Comparison of ENCODE assay signal across 8 cellular contexts in genomic region chr17:4554997-4555799, GRCh38. TPM values are rescaled to one million over a fixed set of nuclear protein-coding genes. Genes with fewer than 3 reads are reported as not detected.
DNase-seq lines count a peak whose midpoint lies in the region; ATAC-seq and TF ChIP-seq lines count a peak whose summit lies in the region.

A gene with protein sequence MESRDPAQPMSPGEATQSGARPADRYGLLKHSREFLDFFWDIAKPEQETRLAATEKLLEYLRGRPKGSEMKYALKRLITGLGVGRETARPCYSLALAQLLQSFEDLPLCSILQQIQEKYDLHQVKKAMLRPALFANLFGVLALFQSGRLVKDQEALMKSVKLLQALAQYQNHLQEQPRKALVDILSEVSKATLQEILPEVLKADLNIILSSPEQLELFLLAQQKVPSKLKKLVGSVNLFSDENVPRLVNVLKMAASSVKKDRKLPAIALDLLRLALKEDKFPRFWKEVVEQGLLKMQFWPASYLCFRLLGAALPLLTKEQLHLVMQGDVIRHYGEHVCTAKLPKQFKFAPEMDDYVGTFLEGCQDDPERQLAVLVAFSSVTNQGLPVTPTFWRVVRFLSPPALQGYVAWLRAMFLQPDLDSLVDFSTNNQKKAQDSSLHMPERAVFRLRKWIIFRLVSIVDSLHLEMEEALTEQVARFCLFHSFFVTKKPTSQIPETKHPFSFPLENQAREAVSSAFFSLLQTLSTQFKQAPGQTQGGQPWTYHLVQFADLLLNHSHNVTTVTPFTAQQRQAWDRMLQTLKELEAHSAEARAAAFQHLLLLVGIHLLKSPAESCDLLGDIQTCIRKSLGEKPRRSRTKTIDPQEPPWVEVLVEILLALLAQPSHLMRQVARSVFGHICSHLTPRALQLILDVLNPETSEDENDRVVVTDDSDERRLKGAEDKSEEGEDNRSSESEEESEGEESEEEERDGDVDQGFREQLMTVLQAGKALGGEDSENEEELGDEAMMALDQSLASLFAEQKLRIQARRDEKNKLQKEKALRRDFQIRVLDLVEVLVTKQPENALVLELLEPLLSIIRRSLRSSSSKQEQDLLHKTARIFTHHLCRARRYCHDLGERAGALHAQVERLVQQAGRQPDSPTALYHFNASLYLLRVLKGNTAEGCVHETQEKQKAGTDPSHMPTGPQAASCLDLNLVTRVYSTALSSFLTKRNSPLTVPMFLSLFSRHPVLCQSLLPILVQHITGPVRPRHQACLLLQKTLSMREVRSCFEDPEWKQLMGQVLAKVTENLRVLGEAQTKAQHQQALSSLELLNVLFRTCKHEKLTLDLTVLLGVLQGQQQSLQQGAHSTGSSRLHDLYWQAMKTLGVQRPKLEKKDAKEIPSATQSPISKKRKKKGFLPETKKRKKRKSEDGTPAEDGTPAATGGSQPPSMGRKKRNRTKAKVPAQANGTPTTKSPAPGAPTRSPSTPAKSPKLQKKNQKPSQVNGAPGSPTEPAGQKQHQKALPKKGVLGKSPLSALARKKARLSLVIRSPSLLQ (N-terminal part only) (minus strand): TSS chr17:4555384. CDS start chr17:4555324, 60 bp downstream.

- H3K27ac Mint-ChIP-seq in IgD-negative memory B cell = peak within 1 kb of the TSS; percentile 83 to 98 (median 94)

- H3K36me3 Mint-ChIP-seq in IgD-negative memory B cell = peaks cover 2% of the 10 kb centered on the region

- H3K9me3 ChIP-seq in mucosa of descending colon = no peaks in the 10 kb centered on the region

- peak; percentile 76 for ATAC-seq in GM21528 (IDR thresholded peaks at IDR 0.05; ENCODE audit: low FRiP score, unreplicated experiment)
- ATAC-seq in mucosa of descending colon = peak; percentile 91

- H3K4me1 ChIP-seq in mucosa of descending colon (ENCODE audit: low read depth) = peaks cover 26% of the 10 kb centered on the region

- H3K9me3 Mint-ChIP-seq in IgD-negative memory B cell = no peaks in the 10 kb centered on the region

- H3K27me3 Mint-ChIP-seq in IgD-negative memory B cell = no peaks in the 10 kb centered on the region

- H3K4me1 Mint-ChIP-seq in IgD-negative memory B cell = peaks cover 16 to 21% (median 17%) of the 10 kb centered on the region in 3 donors

- intact Hi-C loops in mucosa of descending colon (cut with DNase I, micrococcal nuclease) = no loop called here

- TF ChIP-seq CTCF in mucosa of descending colon (IDR thresholded peaks at IDR 0.05) = no peak

- peak within 1 kb of the TSS; percentile 64 for H3K27ac ChIP-seq in epithelial cell of prostate

- H3K4me3 Mint-ChIP-seq in IgD-negative memory B cell = peak within 1 kb of the TSS; percentile 93 to 99 (median 96)

- no peaks in the 10 kb centered on the region for H3K36me3 ChIP-seq in mucosa of descending colon (ENCODE audit: low read depth)

- DNase-seq in DMS114 treated with DMSO at 0.1 percent for 48 hours (lab: John Stamatoyannopoulos, UW; ENCODE audit: unreplicated experiment) (peak; percentile 91), OCI-M2 (lab: John Stamatoyannopoulos, UW; ENCODE audit: unreplicated experiment) (peak; percentile 47), activated T-cell treated with anti-CD3 and anti-CD28 coated beads for 4 hours (peak; percentile 95), epithelial cell of prostate (ENCODE audit: low read depth, low spot score) (peak; percentile 63), mucosa of descending colon (peak; percentile 98 to 99 (median 98))
- DNase-seq in stimulated activated CD8-positive, alpha-beta memory T cell treated with anti-CD3 and anti-CD28 coated beads, Interleukin-4, amount 100 ng/mL, for 24 hours (ENCODE audit: low read depth) = peak; percentile 96

- H3K4me3 ChIP-seq in mucosa of descending colon = peak within 1 kb of the TSS; percentile 48

RNA-seq across cellular contexts. Expression of the gene that starts here (rescaled TPM):
- 28.5 TPM for polyA plus RNA-seq in IgD-negative memory B cell
- total RNA-seq in mucosa of descending colon = 10 to 100 TPM; 32.7 to 41.4 (median 36.7) TPM

Comparison
In these comparisons a context has a peak if more than half of its experiments do, and no peak if none do; other contexts are left out.
1. Peak in every context shown above with its lines: DNase-seq, ATAC-seq, H3K4me3 ChIP-seq and H3K27ac ChIP-seq.
2. DNase-seq: peak in every context shown above with its lines; median percentile 98 in mucosa of descending colon; 96 in stimulated activated CD8-positive, alpha-beta memory T cell treated with anti-CD3 and anti-CD28 coated beads, Interleukin-4, amount 100 ng/mL, for 24 hours; 95 in activated T-cell treated with anti-CD3 and anti-CD28 coated beads for 4 hours; 91 in DMS114 treated with DMSO at 0.1 percent for 48 hours; 63 in epithelial cell of prostate; 47 in OCI-M2.